ENCODE assay signal across 9 cellular contexts in the genomic region with DNA sequence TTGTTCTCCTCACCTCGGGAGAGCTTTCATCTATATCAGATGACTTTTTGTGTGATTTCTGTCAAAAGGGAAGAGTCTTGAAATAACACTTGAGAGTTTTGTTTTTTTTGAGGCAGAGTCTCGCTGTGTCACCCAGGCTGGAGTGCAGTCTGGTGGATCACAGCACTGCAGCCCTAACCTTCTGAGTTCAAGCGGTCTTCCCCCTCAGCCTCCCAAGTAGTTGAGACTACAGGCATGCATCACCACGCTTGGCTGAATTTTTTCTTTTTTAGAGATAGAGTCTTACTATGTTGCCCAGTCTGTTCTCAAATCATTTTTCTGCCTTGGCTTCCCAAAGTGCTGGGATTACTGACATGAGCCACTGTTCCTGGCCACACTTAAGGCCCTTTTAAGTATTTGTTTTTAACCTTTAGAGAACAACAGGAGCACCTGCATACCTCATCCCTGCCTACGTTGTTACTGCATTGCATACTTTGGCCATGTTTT. TPM values are rescaled to one million over a fixed set of nuclear protein-coding genes. Genes with fewer than 3 reads are reported as not detected.
A peak's percentile ranks its signal among the peaks of the same experiment; 100 is the strongest.
DNase-seq lines count a peak whose midpoint lies in the region; ATAC-seq lines count a peak whose summit lies in the region.
"Had no signal": no experiment of that assay in that cellular context is flagged by ENCODE, and none has a peak within 500 bp of the region (broad histone marks: within the 10 kb centered on the region; RNA-seq: fewer than 3 reads in every experiment).

No MANE protein-coding gene starts in this region.

- ATAC-seq in left colon (peak; percentile 21), GM18520 (IDR thresholded peaks at IDR 0.05; ENCODE audit: unreplicated experiment) (no peak), HG02798 (IDR thresholded peaks at IDR 0.05; ENCODE audit: poor library complexity, unreplicated experiment) (no peak)

- DNase-seq in stimulated activated CD4-positive, alpha-beta T cell treated with anti-CD3 and anti-CD28 coated beads, Interleukin-15, amount 100 ng/mL, for 24 hours, result peak; percentile 36
- no peak for DNase-seq in stimulated activated CD4-positive, alpha-beta T cell treated with anti-CD3 and anti-CD28 coated beads, Interleukin-2, amount 100 ng/mL, for 24 hours
- peak; percentile 14 for DNase-seq in activated naive CD4-positive, alpha-beta T cell treated with anti-CD3 and anti-CD28 coated beads, Interleukin-2, amount 50 U/mL, for 16 hours
- DNase-seq in left colon, result no peak
- DNase-seq in NCI-H748 (lab: John Stamatoyannopoulos, UW; ENCODE audit: unreplicated experiment), result no peak
- no peak for DNase-seq in NAMALWA (ENCODE audit: low spot score)
- DNase-seq: KBM-7 had no signal

- intact Hi-C loops in left colon (cut with DNase I, micrococcal nuclease), result no loop called here

RNA-seq across cellular contexts. Expression of a gene that starts 11.4 kb away (rescaled TPM):
- total RNA-seq in left colon, result 100 to 1,000 TPM; 117 to 129 TPM

Comparison
In these comparisons a context has a peak if more than half of its experiments do, and no peak if none do; other contexts are left out.
1. DNase-seq: peak in stimulated activated CD4-positive, alpha-beta T cell treated with anti-CD3 and anti-CD28 coated beads, Interleukin-15, amount 100 ng/mL, for 24 hours (single experiment) and activated naive CD4-positive, alpha-beta T cell treated with anti-CD3 and anti-CD28 coated beads, Interleukin-2, amount 50 U/mL, for 16 hours (single experiment); none in stimulated activated CD4-positive, alpha-beta T cell treated with anti-CD3 and anti-CD28 coated beads, Interleukin-2, amount 100 ng/mL, for 24 hours (0 of 2), left colon (0 of 2), NCI-H748 (single experiment) and NAMALWA (single experiment).